Comparison of ENCODE assay signal across 10 cellular contexts in the genomic region with DNA sequence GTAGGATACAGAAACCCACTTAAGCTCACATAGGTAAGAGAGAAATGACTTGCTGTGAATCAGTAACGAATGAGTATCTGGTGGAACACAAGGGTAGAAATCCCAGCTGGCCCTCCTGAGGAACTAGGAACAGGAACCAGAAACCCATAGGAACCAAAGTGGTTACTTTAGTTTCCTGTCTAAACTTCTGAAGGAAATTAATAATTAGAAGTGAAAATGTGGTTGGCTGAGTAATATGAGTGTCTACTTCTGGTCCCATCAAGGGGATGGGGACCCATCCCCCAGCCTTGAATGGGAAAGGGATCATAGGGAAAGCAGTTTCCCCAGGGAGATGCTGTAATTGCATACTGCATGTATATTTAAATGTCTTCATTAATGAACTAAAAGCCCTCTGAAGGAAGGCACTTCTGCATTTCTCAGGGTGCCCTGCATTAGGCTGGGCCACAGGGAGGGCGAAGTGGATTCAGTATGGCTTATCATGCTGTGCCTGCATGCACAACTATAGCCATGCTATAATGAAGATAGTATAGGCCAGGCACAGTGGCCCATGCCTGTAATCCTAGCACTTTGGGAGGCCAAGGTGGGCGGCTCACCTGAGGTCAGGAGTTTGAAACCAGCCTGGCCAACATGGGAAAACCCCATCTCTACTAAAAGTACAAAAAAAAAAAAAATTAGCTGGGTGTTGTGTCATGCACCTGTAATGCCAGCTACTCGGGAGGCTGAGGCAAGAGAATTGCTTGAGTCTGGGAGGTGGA. TPM values are rescaled to one million over a fixed set of nuclear protein-coding genes. Genes with fewer than 3 reads are reported as not detected.
DNase-seq lines count a peak whose midpoint lies in the region; ATAC-seq, FAIRE-seq and TF ChIP-seq lines count a peak whose summit lies in the region.
"Had no signal": no experiment of that assay in that cellular context is flagged by ENCODE, and none has a peak within 500 bp of the region (broad histone marks: within the 10 kb centered on the region; RNA-seq: fewer than 3 reads in every experiment).

No MANE protein-coding gene starts in this region.

- H3K36me3 Mint-ChIP-seq in immature natural killer cell, result peaks cover 0 to 3% (median 0%) of the 10 kb centered on the region in 3 donors

- peak overlapping the region; percentile 1 to 76 (median 64) for H3K27ac Mint-ChIP-seq in immature natural killer cell

- H3K4me3 Mint-ChIP-seq in immature natural killer cell, result peak overlapping the region; percentile 1 to 61 (median 36)

- no peaks in the 10 kb centered on the region for H3K9me3 ChIP-seq in suprapubic skin
- H3K9me3 ChIP-seq: right lobe of liver had no signal

- H3K27me3 Mint-ChIP-seq in immature natural killer cell (ENCODE audit: low read depth in 3 of 3), result no peaks in the 10 kb centered on the region

- peaks cover 15% of the 10 kb centered on the region for H3K4me1 ChIP-seq in suprapubic skin

- no peak for TF ChIP-seq EP300 in suprapubic skin (IDR thresholded peaks at IDR 0.05)

- peaks cover 0 to 2% (median 0%) of the 10 kb centered on the region in 6 donors for H3K9me3 Mint-ChIP-seq in immature natural killer cell

- TF ChIP-seq POLR2A in suprapubic skin (IDR thresholded peaks at IDR 0.05), result no peak

- DNase-seq in GM18507 (ENCODE audit: extremely low spot score, insufficient read length, low read depth), result peak; percentile 54
- peak; percentile 88 to 89 for DNase-seq in Kasumi-1 (lab: John Stamatoyannopoulos, UW)
- no peak for DNase-seq in immature natural killer cell
- DNase-seq in suprapubic skin (ENCODE audit: low spot score in 2 of 2), result no peak
- no peak for DNase-seq in NCI-H524 (lab: John Stamatoyannopoulos, UW)
- DNase-seq in NCI-H345 treated with DMSO at 0.1 percent for 48 hours (lab: John Stamatoyannopoulos, UW; ENCODE audit: unreplicated experiment), result no peak
- no peak for DNase-seq in H7
- DNase-seq: right lobe of liver, WERI-Rb-1 had no signal

- H3K4me3 ChIP-seq in suprapubic skin, result no peak overlapping the region
- H3K4me3 ChIP-seq in H7 (ENCODE audit: insufficient read depth, low read depth, low read length), result no peak overlapping the region
- H3K4me3 ChIP-seq: right lobe of liver had no signal

- H3K36me3 ChIP-seq in suprapubic skin, result no peaks in the 10 kb centered on the region
- H3K36me3 ChIP-seq in H7 (replicated peaks; ENCODE audit: control insufficient read depth, insufficient read depth, low read length), result no peaks in the 10 kb centered on the region
- H3K36me3 ChIP-seq: right lobe of liver, WERI-Rb-1 had no signal

- H3K27me3 ChIP-seq in suprapubic skin, result no peaks in the 10 kb centered on the region
- H3K27me3 ChIP-seq in H7 (ENCODE audit: control insufficient read depth, insufficient read depth, low read length), result no peaks in the 10 kb centered on the region
- H3K27me3 ChIP-seq: right lobe of liver had no signal

- H3K4me1 Mint-ChIP-seq in immature natural killer cell, result peaks cover 35 to 44% of the 10 kb centered on the region in 2 donors

- no peak for TF ChIP-seq CTCF in suprapubic skin (IDR thresholded peaks at IDR 0.05)

- WGBS in suprapubic skin, result 63% methylated on average over 4 of the region's 4 CpGs

- peak; percentile 42 for ATAC-seq in GM21576 (IDR thresholded peaks at IDR 0.05; ENCODE audit: unreplicated experiment)

- peak; percentile 93 for FAIRE-seq in GM18507 (lab: Jason Lieb, UNC)

- no peak overlapping the region for H3K27ac ChIP-seq in suprapubic skin
- H3K27ac ChIP-seq: right lobe of liver, WERI-Rb-1 had no signal

RNA-seq across cellular contexts. Expression of a gene that starts 45.6 kb away (rescaled TPM):
- 100 to 1,000 TPM; 210 to 235 (median 233) TPM for polyA plus RNA-seq in immature natural killer cell
- 10 to 100 TPM; 33.2 to 69.1 (median 50.1) TPM for total RNA-seq in suprapubic skin
- total RNA-seq in H7 (2014; rRNA removed; shearing (Covaris generic)), result 78.4 and 103 TPM in 2 replicates

Comparison
In these comparisons a context has a peak if more than half of its experiments do, and no peak if none do; other contexts are left out.
1. DNase-seq: peak in GM18507 (single experiment) and Kasumi-1 (2 of 2); none in immature natural killer cell (0 of 3), suprapubic skin (0 of 2), NCI-H524 (0 of 2), NCI-H345 treated with DMSO at 0.1 percent for 48 hours (single experiment) and H7 (single experiment).